1 cellular context compared by ENCODE assay signal in the genomic region with DNA sequence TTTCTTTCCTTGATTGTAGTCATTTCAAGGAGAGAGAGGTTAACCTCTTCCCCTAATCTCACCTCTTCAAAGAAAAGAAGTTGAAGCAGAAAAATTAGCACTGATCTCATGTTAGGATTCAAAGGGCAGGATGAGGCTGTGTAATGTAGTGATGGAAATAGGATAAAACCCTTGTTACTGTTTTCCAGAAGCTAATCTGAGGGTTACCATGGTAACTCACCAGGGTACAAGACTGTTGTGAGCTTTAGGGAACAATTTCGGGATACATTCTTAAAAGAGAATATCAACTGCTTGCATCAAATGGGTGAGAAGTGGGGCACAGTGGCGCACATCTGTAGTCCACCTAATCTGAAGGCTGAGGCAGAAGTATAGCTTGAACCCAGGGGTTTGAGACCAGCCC.
A peak's percentile ranks its signal among the peaks of the same experiment; 100 is the strongest.
TF ChIP-seq lines count a peak whose summit lies in the region.

No MANE protein-coding gene starts in this region.

TF ChIP-seq in K562, 482 proteins besides CTCF, POLR2A, EP300 and RAD21 (continued from another document):
- TF ChIP-seq FOXJ2 (tag; IDR thresholded peaks at IDR 0.05) = 0 out of 2 replicates have a peak, but pooled peaks have one; percentile 61
- no peak for TF ChIP-seq TCFL5 (CRISPR knock-in tag; conservative IDR thresholded peaks at IDR 0.05)
- no peak for TF ChIP-seq SMARCE1 (IDR thresholded peaks at IDR 0.05)
- 0 out of 4 replicates have a peak, but pooled peaks of 1 of the 2 experiments have one; percentile 24 for TF ChIP-seq CSDE1 (IDR thresholded peaks at IDR 0.05)
- TF ChIP-seq ZNF184 (CRISPR knock-in tag; IDR thresholded peaks at IDR 0.05) = no peak
